In the genomic region with DNA sequence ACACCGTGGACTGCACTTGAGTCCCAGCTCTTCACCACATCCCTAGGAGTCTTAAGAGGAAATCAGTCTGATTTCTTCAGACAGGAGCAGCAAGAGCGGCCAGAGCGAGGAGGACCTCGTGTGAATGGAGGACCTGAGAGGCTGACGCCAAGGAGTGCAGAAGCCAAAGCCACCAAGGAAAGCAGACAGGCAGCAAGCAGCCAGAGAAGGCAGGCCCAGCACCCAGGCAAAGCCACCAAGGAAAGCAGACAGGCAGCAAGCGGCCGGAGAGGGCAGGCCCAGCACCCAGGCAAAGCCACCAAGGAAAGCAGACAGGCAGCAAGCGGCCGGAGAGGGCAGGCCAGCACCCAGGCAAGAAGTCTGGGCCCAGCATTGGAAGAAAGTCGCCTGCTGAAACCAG, we compare ENCODE assay signal across 22 cellular contexts. TPM values are rescaled to one million over a fixed set of nuclear protein-coding genes. Genes with fewer than 3 reads are reported as not detected.
DNase-seq lines count a peak whose midpoint lies in the region; ATAC-seq, FAIRE-seq and TF ChIP-seq lines count a peak whose summit lies in the region.
"Had no signal": no experiment of that assay in that cellular context is flagged by ENCODE, and none has a peak within 500 bp of the region (broad histone marks: within the 10 kb centered on the region; RNA-seq: fewer than 3 reads in every experiment).

No MANE protein-coding gene starts in this region.

- no peak for TF ChIP-seq RAD21 in HepG2 (CRISPR knock-in tag; IDR thresholded peaks at IDR 0.05)

- no peaks in the 10 kb centered on the region for H3K27me3 ChIP-seq in HepG2 (ENCODE audit: control insufficient read depth in 1 of 2, insufficient read depth in 2 of 2, low read length in 2 of 2)
- no peaks in the 10 kb centered on the region for H3K27me3 ChIP-seq in right lobe of liver
- H3K27me3 ChIP-seq in adrenal gland = no peaks in the 10 kb centered on the region
- no peaks in the 10 kb centered on the region for H3K27me3 ChIP-seq in colonic mucosa

- no peaks in the 10 kb centered on the region for H3K27me3 Mint-ChIP-seq in neural crest cell (ENCODE audit: low read depth)

- H3K9me3 ChIP-seq in HepG2 (ENCODE audit: low read length) (no peaks in the 10 kb centered on the region), right lobe of liver (no peaks in the 10 kb centered on the region), adrenal gland (replicated peaks in 1 of 3) (no peaks in the 10 kb centered on the region), colonic mucosa (no peaks in the 10 kb centered on the region)
- H3K9me3 ChIP-seq: HAP-1 had no signal

- H3K27ac ChIP-seq in HepG2 (ENCODE audit: extremely low read length, insufficient read depth, low read length) = no peak overlapping the region
- H3K27ac ChIP-seq in right lobe of liver = no peak overlapping the region
- peak overlapping the region in 4 of 5 donors; percentile 76 to 98 (median 86) for H3K27ac ChIP-seq in adrenal gland
- no peak overlapping the region for H3K27ac ChIP-seq in colonic mucosa
- H3K27ac ChIP-seq: HL-60 had no signal

- H3K4me3 Mint-ChIP-seq in neural crest cell = no peak overlapping the region
- H3K4me3 Mint-ChIP-seq: CD8-positive, alpha-beta T cell had no signal

- POLR2A ChIA-PET in HepG2 (lab: Yijun Ruan, JAX) = interaction anchor here (3.0 kb wide), 1 partner anchor 12 kb away, joined by 26 read pairs; a partner anchor contains a TSS

- H3K36me3 ChIP-seq in HepG2 (replicated peaks in 1 of 2; ENCODE audit: control insufficient read depth in 1 of 2, insufficient read depth in 2 of 2, low read length in 2 of 2) = peaks cover 21 to 26% of the 10 kb centered on the region in 2 experiments
- peaks cover 0 to 17% (median 2%) of the 10 kb centered on the region in 4 donors for H3K36me3 ChIP-seq in right lobe of liver
- H3K36me3 ChIP-seq in adrenal gland (replicated peaks in 1 of 2) = peaks cover 0 to 55% of the 10 kb centered on the region in 2 donors
- H3K36me3 ChIP-seq in colonic mucosa = peaks cover 14% of the 10 kb centered on the region

- TF ChIP-seq POLR2A in HepG2 (IDR thresholded peaks at IDR 0.05; ENCODE audit: insufficient read depth in 1 of 2, low read depth in 2 of 2, low read length in 2 of 2) (no peak; a peak in 1 of 4 replicates), right lobe of liver (IDR thresholded peaks at IDR 0.05) (no peak), adrenal gland (IDR thresholded peaks at IDR 0.05) (no peak)

- no peaks in the 10 kb centered on the region for H3K9me3 Mint-ChIP-seq in neural crest cell
- H3K9me3 Mint-ChIP-seq: CD8-positive, alpha-beta T cell had no signal

- H3K4me3 ChIP-seq in HepG2 (replicated peaks in 1 of 3; ENCODE audit: insufficient read depth in 1 of 3, low read depth in 2 of 3, low read length in 3 of 3) (no peak overlapping the region), right lobe of liver (no peak overlapping the region), adrenal gland (no peak overlapping the region), colonic mucosa (no peak overlapping the region)
- H3K4me3 ChIP-seq: HAP-1 had no signal

- H3K4me1 ChIP-seq in HepG2 (ENCODE audit: insufficient read depth, low read length) (no peaks in the 10 kb centered on the region), right lobe of liver (peaks cover 0 to 20% (median 0%) of the 10 kb centered on the region in 4 donors), adrenal gland (replicated peaks in 1 of 2) (peaks cover 47 to 80% of the 10 kb centered on the region in 2 donors), colonic mucosa (no peaks in the 10 kb centered on the region)
- H3K4me1 ChIP-seq: HAP-1 had no signal

- no peak overlapping the region for H3K9ac ChIP-seq in HepG2 (ENCODE audit: insufficient read depth, low read depth, low read length)
- no peak overlapping the region for H3K9ac ChIP-seq in colonic mucosa (ENCODE audit: low read depth in 2 of 2, low read length in 2 of 2)

- no peak overlapping the region for H2AFZ ChIP-seq in HepG2 (ENCODE audit: low read length)

- no peak overlapping the region for H3K4me2 ChIP-seq in HepG2 (ENCODE audit: low read depth, low read length)

- TF ChIP-seq EP300 in HepG2 (IDR thresholded peaks at IDR 0.05; ENCODE audit: low read depth in 2 of 2, low read length in 2 of 2) (no peak), HepG2 (CRISPR knock-in tag; IDR thresholded peaks at IDR 0.05; ENCODE audit: borderline replicate concordance) (no peak)

- no peaks in the 10 kb centered on the region for H3K4me1 Mint-ChIP-seq in neural crest cell

- no TSS peak for BruUV-seq in HepG2 (replicated peaks; lab: Mats Ljungman, UMichigan)

- peaks cover 3% of the 10 kb centered on the region for H3K36me3 Mint-ChIP-seq in neural crest cell (ENCODE audit: low read depth)

- intact Hi-C loops in HepG2 (cut with micrococcal nuclease; ENCODE audit: unreplicated experiment) = no loop called here
- intact Hi-C loops in right lobe of liver (cut with DNase I) = no loop called here
- intact Hi-C loops in adrenal gland (cut with DNase I) = no loop called here
- intact Hi-C loops in colonic mucosa (cut with DNase I) = no loop called here

- 94% methylated on average over 9 of the region's 10 CpGs for WGBS in HepG2 (ENCODE audit: low lambda C conversion rate)
- WGBS in right lobe of liver (ENCODE audit: insufficient coverage, low coverage, low lambda C conversion rate, missing lambda C conversion rate) = 94% methylated on average over 4 of the region's 10 CpGs
- WGBS in adrenal gland, 4 donors = 93 to 98% (median 96%) methylated on average over 8 to 10 of the region's 10 CpGs

- CTCF ChIA-PET in HepG2 (lab: Yijun Ruan, JAX; ENCODE audit: low intra/inter-chr PET ratio, low total read pairs) = no interaction called here

- no peak for TF ChIP-seq CTCF in HepG2 (CRISPR knock-in tag; IDR thresholded peaks at IDR 0.05)
- no peak for TF ChIP-seq CTCF in right lobe of liver (IDR thresholded peaks at IDR 0.05)
- TF ChIP-seq CTCF in adrenal gland (IDR thresholded peaks at IDR 0.05) = no peak
- no peak for TF ChIP-seq CTCF in neural crest cell (conservative IDR thresholded peaks at IDR 0.05)
- no peak for TF ChIP-seq CTCF in colonic mucosa (IDR thresholded peaks at IDR 0.05)

- no peaks in the 10 kb centered on the region for H3K79me2 ChIP-seq in HepG2 (ENCODE audit: insufficient read depth, low read length)

- H4K20me1 ChIP-seq in HepG2 (ENCODE audit: insufficient read depth, low read length) = peaks cover 3% of the 10 kb centered on the region; the same call in 1 of the 2 replicates

- FAIRE-seq in HepG2 (lab: Jason Lieb, UNC) = no peak
- FAIRE-seq: D721Med, HTR-8/SVneo, RCC 7860 had no signal

- peak; percentile 2; the same call in 2 of the 3 replicates for ATAC-seq in HepG2
- ATAC-seq in right lobe of liver = no peak
- ATAC-seq: CD8-positive, alpha-beta T cell had no signal

- peak overlapping the region; percentile 21 for H3K27ac Mint-ChIP-seq in neural crest cell (ENCODE audit: unreplicated experiment)
- H3K27ac Mint-ChIP-seq: CD8-positive, alpha-beta T cell had no signal

- DNase-seq in HepG2 (ENCODE audit: low spot score) (no peak), right lobe of liver (no peak), adrenal gland (no peak), neural crest cell (ENCODE audit: low read depth, low spot score) (no peak), colonic mucosa (no peak), HCEC 1CT (no peak), AML-193 (lab: John Stamatoyannopoulos, UW) (no peak)
- DNase-seq: ACHN; CD8-positive, alpha-beta T cell; DMS79 treated with DMSO at 0.1 percent for 48 hours; MV-4-11; NCI-H1417; NCI-H187 treated with DMSO at 0.1 percent for 48 hours; NCI-H345; NCI-H526 treated with DMSO at 0.1 percent for 48 hours; SHP77 treated with DMSO at 0.1 percent for 48 hours had no signal

- in situ Hi-C loops in HepG2 (cut with HindIII; ENCODE audit: extremely low pct_ligation_motif_present, low pct_unique_long_range_greater_than_20kb) = no loop called here

RNA-seq across cellular contexts. Expression of a gene that starts 11.8 kb away (rescaled TPM):
- total RNA-seq in HepG2 (2016; rRNA removed; fragmentation: Illumina TruSeq; extraction: Trizol) = 11.5 and 14.9 TPM in 2 replicates
- 5.6 and 5.9 TPM in 2 replicates for total RNA-seq in HepG2 (2016; cell fraction: cytosol; rRNA removed; fragmentation: Illumina TruSeq; extraction: Trizol; ENCODE audit: low read depth)
- total RNA-seq in HepG2 (2016; cell fraction: insoluble cytoplasmic fraction; rRNA removed; fragmentation: Illumina TruSeq; extraction: Trizol) = 11.8 and 15.0 TPM in 2 replicates
- total RNA-seq in HepG2 (2016; cell fraction: membrane; rRNA removed; fragmentation: Illumina TruSeq; extraction: Trizol) = 15.7 and 17.1 TPM in 2 replicates
- total RNA-seq in HepG2 (2016; cell fraction: nucleus; rRNA removed; fragmentation: Illumina TruSeq; extraction: Trizol) = 11.9 and 12.4 TPM in 2 replicates
- polyA plus RNA-seq in HepG2 (2011; rRNA removed) = 11.4 and 14.7 TPM in 2 replicates
- polyA plus RNA-seq in HepG2 (2011; cell fraction: cytosol; rRNA removed) = 19.7 and 21.5 TPM in 2 replicates
- polyA plus RNA-seq in HepG2 (2011; cell fraction: nucleus; rRNA removed) = 30.1 and 37.5 TPM in 2 replicates
- polyA plus RNA-seq in HepG2 (2012) = 10.9 and 13.2 TPM in 2 replicates
- 4.6 and 6.4 TPM in 2 replicates for polyA plus RNA-seq in HepG2 (2016; cell fraction: cytosol; fragmentation: Illumina TruSeq; extraction: Trizol; ENCODE audit: low read depth)
- 8.9 and 11.0 TPM in 2 replicates for polyA plus RNA-seq in HepG2 (2016; cell fraction: insoluble cytoplasmic fraction; fragmentation: Illumina TruSeq; extraction: Trizol; ENCODE audit: low read depth)
- 11.1 and 11.3 TPM in 2 replicates for polyA plus RNA-seq in HepG2 (2016; cell fraction: membrane; fragmentation: Illumina TruSeq; extraction: Trizol; ENCODE audit: low read depth)
- 20.3 and 20.7 TPM in 2 replicates for polyA plus RNA-seq in HepG2 (2016; cell fraction: nucleus; fragmentation: Illumina TruSeq; extraction: Trizol; ENCODE audit: insufficient read depth, low read depth)
- 41.4 and 173 TPM in 2 replicates for polyA minus RNA-seq in HepG2 (2011; rRNA and poly(A)+ RNA removed; ENCODE audit: low replicate concordance)
- 4.7 and 8.0 TPM in 2 replicates for polyA minus RNA-seq in HepG2 (2011; cell fraction: cytosol; rRNA and poly(A)+ RNA removed)
- 9.4 and 9.7 TPM in 2 replicates for polyA minus RNA-seq in HepG2 (2011; cell fraction: nucleus; rRNA and poly(A)+ RNA removed)
- 10 to 100 TPM; 25.6 to 41.8 (median 35.2) TPM for total RNA-seq in right lobe of liver
- total RNA-seq in adrenal gland = 1,000 to 10,000 TPM in 3 of 8 donors, 100 to 1,000 TPM in 5; 137 to 1,306 (median 828) TPM
- 100 to 1,000 TPM; 108 to 299 (median 284) TPM for polyA plus RNA-seq in adrenal gland
- 28.1 and 28.9 TPM in 2 replicates for total RNA-seq in neural crest cell
- total RNA-seq in colonic mucosa = 10 to 100 TPM; 64.2 to 88.5 TPM

RNA-seq across cellular contexts. Expression of a gene that starts 12.3 kb away (rescaled TPM):
- 29.7 and 43.5 TPM in 2 replicates for total RNA-seq in HepG2 (2016; rRNA removed; fragmentation: Illumina TruSeq; extraction: Trizol)
- 51.3 and 54.5 TPM in 2 replicates for total RNA-seq in HepG2 (2016; cell fraction: cytosol; rRNA removed; fragmentation: Illumina TruSeq; extraction: Trizol; ENCODE audit: low read depth)
- total RNA-seq in HepG2 (2016; cell fraction: insoluble cytoplasmic fraction; rRNA removed; fragmentation: Illumina TruSeq; extraction: Trizol) = 30.1 and 40.0 TPM in 2 replicates
- 36.1 and 36.5 TPM in 2 replicates for total RNA-seq in HepG2 (2016; cell fraction: membrane; rRNA removed; fragmentation: Illumina TruSeq; extraction: Trizol)
- total RNA-seq in HepG2 (2016; cell fraction: nucleus; rRNA removed; fragmentation: Illumina TruSeq; extraction: Trizol) = 41.2 and 47.0 TPM in 2 replicates
- polyA plus RNA-seq in HepG2 (2011; rRNA removed) = 51.0 and 61.0 TPM in 2 replicates
- 21.8 and 35.0 TPM in 2 replicates for polyA plus RNA-seq in HepG2 (2011; cell fraction: cytosol; rRNA removed)
- polyA plus RNA-seq in HepG2 (2011; cell fraction: nucleus; rRNA removed) = 63.4 and 76.1 TPM in 2 replicates
- 17.6 and 19.2 TPM in 2 replicates for polyA plus RNA-seq in HepG2 (2012)
- polyA plus RNA-seq in HepG2 (2016; cell fraction: cytosol; fragmentation: Illumina TruSeq; extraction: Trizol; ENCODE audit: low read depth) = 15.5 and 18.0 TPM in 2 replicates
- 42.8 and 45.1 TPM in 2 replicates for polyA plus RNA-seq in HepG2 (2016; cell fraction: insoluble cytoplasmic fraction; fragmentation: Illumina TruSeq; extraction: Trizol; ENCODE audit: low read depth)
- 24.2 and 30.4 TPM in 2 replicates for polyA plus RNA-seq in HepG2 (2016; cell fraction: membrane; fragmentation: Illumina TruSeq; extraction: Trizol; ENCODE audit: low read depth)
- polyA plus RNA-seq in HepG2 (2016; cell fraction: nucleus; fragmentation: Illumina TruSeq; extraction: Trizol; ENCODE audit: insufficient read depth, low read depth) = 85.3 and 100 TPM in 2 replicates
- polyA minus RNA-seq in HepG2 (2011; rRNA and poly(A)+ RNA removed; ENCODE audit: low replicate concordance) = 50.4 and 173 TPM in 2 replicates
- 9.5 and 9.6 TPM in 2 replicates for polyA minus RNA-seq in HepG2 (2011; cell fraction: cytosol; rRNA and poly(A)+ RNA removed)
- 41.6 and 57.1 TPM in 2 replicates for polyA minus RNA-seq in HepG2 (2011; cell fraction: nucleus; rRNA and poly(A)+ RNA removed)
- total RNA-seq in right lobe of liver = 10 to 100 TPM; 18.2 to 41.0 (median 26.4) TPM
- total RNA-seq in adrenal gland = 100 to 1,000 TPM in 5 of 8 donors, 10 to 100 TPM in 3; 79.4 to 183 (median 134) TPM
- 100 to 1,000 TPM; 244 to 276 (median 259) TPM for polyA plus RNA-seq in adrenal gland
- total RNA-seq in neural crest cell = 47.8 and 52.6 TPM in 2 replicates
- total RNA-seq in colonic mucosa = 10 to 100 TPM; 27.4 to 37.7 TPM

RNA-seq across cellular contexts. Expression of a gene that starts 16.9 kb away (rescaled TPM):
- total RNA-seq in HepG2 (2016; rRNA removed; fragmentation: Illumina TruSeq; extraction: Trizol) (173 and 197 TPM in 2 replicates), right lobe of liver (100 to 1,000 TPM in 4 of 6 experiments, 10 to 100 TPM in 2; 36.6 to 216 (median 124) TPM), adrenal gland (100 to 1,000 TPM; 144 to 603 (median 273) TPM), neural crest cell (46.9 and 53.9 TPM in 2 replicates), colonic mucosa (10 to 100 TPM; 50.0 to 81.3 TPM)
- 25.7 and 34.7 TPM in 2 replicates for total RNA-seq in HepG2 (2016; cell fraction: cytosol; rRNA removed; fragmentation: Illumina TruSeq; extraction: Trizol; ENCODE audit: low read depth)
- total RNA-seq in HepG2 (2016; cell fraction: insoluble cytoplasmic fraction; rRNA removed; fragmentation: Illumina TruSeq; extraction: Trizol) = 152 and 194 TPM in 2 replicates
- 38.7 and 39.8 TPM in 2 replicates for total RNA-seq in HepG2 (2016; cell fraction: membrane; rRNA removed; fragmentation: Illumina TruSeq; extraction: Trizol)
- total RNA-seq in HepG2 (2016; cell fraction: nucleus; rRNA removed; fragmentation: Illumina TruSeq; extraction: Trizol) = 130 and 153 TPM in 2 replicates
- polyA plus RNA-seq in HepG2 (2011; rRNA removed) (147 and 237 TPM in 2 replicates), adrenal gland (100 to 1,000 TPM; 135 to 294 (median 198) TPM)
- polyA plus RNA-seq in HepG2 (2011; cell fraction: cytosol; rRNA removed) = 67.4 and 90.7 TPM in 2 replicates
- 653 and 783 TPM in 2 replicates for polyA plus RNA-seq in HepG2 (2011; cell fraction: nucleus; rRNA removed)
- polyA plus RNA-seq in HepG2 (2012) = 226 and 325 TPM in 2 replicates
- 15.1 and 18.3 TPM in 2 replicates for polyA plus RNA-seq in HepG2 (2016; cell fraction: cytosol; fragmentation: Illumina TruSeq; extraction: Trizol; ENCODE audit: low read depth)
- polyA plus RNA-seq in HepG2 (2016; cell fraction: insoluble cytoplasmic fraction; fragmentation: Illumina TruSeq; extraction: Trizol; ENCODE audit: low read depth) = 134 and 173 TPM in 2 replicates
- polyA plus RNA-seq in HepG2 (2016; cell fraction: membrane; fragmentation: Illumina TruSeq; extraction: Trizol; ENCODE audit: low read depth) = 31.3 and 33.9 TPM in 2 replicates
- polyA plus RNA-seq in HepG2 (2016; cell fraction: nucleus; fragmentation: Illumina TruSeq; extraction: Trizol; ENCODE audit: insufficient read depth, low read depth) = 236 and 246 TPM in 2 replicates
- polyA minus RNA-seq in HepG2 (2011; rRNA and poly(A)+ RNA removed; ENCODE audit: low replicate concordance) = 121 and 450 TPM in 2 replicates
- 129 and 149 TPM in 2 replicates for polyA minus RNA-seq in HepG2 (2011; cell fraction: cytosol; rRNA and poly(A)+ RNA removed)
- 181 and 214 TPM in 2 replicates for polyA minus RNA-seq in HepG2 (2011; cell fraction: nucleus; rRNA and poly(A)+ RNA removed)

RNA-seq across cellular contexts. Expression of a gene that starts 17.0 kb away (rescaled TPM):
- total RNA-seq in HepG2 (2016; rRNA removed; fragmentation: Illumina TruSeq; extraction: Trizol) = 266 and 292 TPM in 2 replicates
- total RNA-seq in HepG2 (2016; cell fraction: cytosol; rRNA removed; fragmentation: Illumina TruSeq; extraction: Trizol; ENCODE audit: low read depth) = 44.8 and 45.1 TPM in 2 replicates
- 272 and 286 TPM in 2 replicates for total RNA-seq in HepG2 (2016; cell fraction: insoluble cytoplasmic fraction; rRNA removed; fragmentation: Illumina TruSeq; extraction: Trizol)
- total RNA-seq in HepG2 (2016; cell fraction: membrane; rRNA removed; fragmentation: Illumina TruSeq; extraction: Trizol) = 67.0 and 70.3 TPM in 2 replicates
- 147 and 162 TPM in 2 replicates for total RNA-seq in HepG2 (2016; cell fraction: nucleus; rRNA removed; fragmentation: Illumina TruSeq; extraction: Trizol)
- polyA plus RNA-seq in HepG2 (2011; rRNA removed) = 175 and 217 TPM in 2 replicates
- 205 and 216 TPM in 2 replicates for polyA plus RNA-seq in HepG2 (2011; cell fraction: cytosol; rRNA removed)
- polyA plus RNA-seq in HepG2 (2011; cell fraction: nucleus; rRNA removed) = 144 and 152 TPM in 2 replicates
- 123 and 153 TPM in 2 replicates for polyA plus RNA-seq in HepG2 (2012)
- polyA plus RNA-seq in HepG2 (2016; cell fraction: cytosol; fragmentation: Illumina TruSeq; extraction: Trizol; ENCODE audit: low read depth) = 13.5 and 15.8 TPM in 2 replicates
- 239 and 252 TPM in 2 replicates for polyA plus RNA-seq in HepG2 (2016; cell fraction: insoluble cytoplasmic fraction; fragmentation: Illumina TruSeq; extraction: Trizol; ENCODE audit: low read depth)
- polyA plus RNA-seq in HepG2 (2016; cell fraction: membrane; fragmentation: Illumina TruSeq; extraction: Trizol; ENCODE audit: low read depth) = 34.0 and 38.3 TPM in 2 replicates
- 168 and 174 TPM in 2 replicates for polyA plus RNA-seq in HepG2 (2016; cell fraction: nucleus; fragmentation: Illumina TruSeq; extraction: Trizol; ENCODE audit: insufficient read depth, low read depth)
- 584 and 611 TPM in 2 replicates for polyA minus RNA-seq in HepG2 (2011; rRNA and poly(A)+ RNA removed; ENCODE audit: low replicate concordance)
- polyA minus RNA-seq in HepG2 (2011; cell fraction: cytosol; rRNA and poly(A)+ RNA removed) = 276 and 305 TPM in 2 replicates
- 187 and 203 TPM in 2 replicates for polyA minus RNA-seq in HepG2 (2011; cell fraction: nucleus; rRNA and poly(A)+ RNA removed)
- total RNA-seq in right lobe of liver = 10 to 100 TPM; 70.9 to 94.5 (median 83.9) TPM
- 100 to 1,000 TPM; 405 to 885 (median 674) TPM for total RNA-seq in adrenal gland
- 100 to 1,000 TPM; 165 to 374 (median 308) TPM for polyA plus RNA-seq in adrenal gland
- total RNA-seq in neural crest cell = 315 and 329 TPM in 2 replicates
- total RNA-seq in colonic mucosa = 100 to 1,000 TPM; 154 to 189 TPM

RNA-seq across cellular contexts. Expression of a gene that starts 42.5 kb away (rescaled TPM):
- total RNA-seq in HepG2 (2016; rRNA removed; fragmentation: Illumina TruSeq; extraction: Trizol) = 25.2 and 25.4 TPM in 2 replicates
- 33.0 and 38.9 TPM in 2 replicates for total RNA-seq in HepG2 (2016; cell fraction: cytosol; rRNA removed; fragmentation: Illumina TruSeq; extraction: Trizol; ENCODE audit: low read depth)
- 23.9 and 27.8 TPM in 2 replicates for total RNA-seq in HepG2 (2016; cell fraction: insoluble cytoplasmic fraction; rRNA removed; fragmentation: Illumina TruSeq; extraction: Trizol)
- 43.9 and 52.8 TPM in 2 replicates for total RNA-seq in HepG2 (2016; cell fraction: membrane; rRNA removed; fragmentation: Illumina TruSeq; extraction: Trizol)
- total RNA-seq in HepG2 (2016; cell fraction: nucleus; rRNA removed; fragmentation: Illumina TruSeq; extraction: Trizol) = 15.8 and 17.5 TPM in 2 replicates
- 53.7 and 60.1 TPM in 2 replicates for polyA plus RNA-seq in HepG2 (2011; rRNA removed)
- polyA plus RNA-seq in HepG2 (2011; cell fraction: cytosol; rRNA removed) = 44.7 and 56.5 TPM in 2 replicates
- 20.0 and 25.6 TPM in 2 replicates for polyA plus RNA-seq in HepG2 (2011; cell fraction: nucleus; rRNA removed)
- polyA plus RNA-seq in HepG2 (2012) = 17.5 and 21.3 TPM in 2 replicates
- 45.4 and 52.3 TPM in 2 replicates for polyA plus RNA-seq in HepG2 (2016; cell fraction: cytosol; fragmentation: Illumina TruSeq; extraction: Trizol; ENCODE audit: low read depth)
- 31.2 and 31.8 TPM in 2 replicates for polyA plus RNA-seq in HepG2 (2016; cell fraction: insoluble cytoplasmic fraction; fragmentation: Illumina TruSeq; extraction: Trizol; ENCODE audit: low read depth)
- polyA plus RNA-seq in HepG2 (2016; cell fraction: membrane; fragmentation: Illumina TruSeq; extraction: Trizol; ENCODE audit: low read depth) = 53.1 and 57.7 TPM in 2 replicates
- polyA plus RNA-seq in HepG2 (2016; cell fraction: nucleus; fragmentation: Illumina TruSeq; extraction: Trizol; ENCODE audit: insufficient read depth, low read depth) = 33.0 and 35.6 TPM in 2 replicates
- 13.9 and 44.9 TPM in 2 replicates for polyA minus RNA-seq in HepG2 (2011; rRNA and poly(A)+ RNA removed; ENCODE audit: low replicate concordance)
- 11.1 and 12.6 TPM in 2 replicates for polyA minus RNA-seq in HepG2 (2011; cell fraction: cytosol; rRNA and poly(A)+ RNA removed)
- polyA minus RNA-seq in HepG2 (2011; cell fraction: nucleus; rRNA and poly(A)+ RNA removed) = 11.3 and 19.4 TPM in 2 replicates
- 1 to 10 TPM; 1.7 to 3.9 (median 2.0) TPM for total RNA-seq in right lobe of liver
- total RNA-seq in adrenal gland = 10 to 100 TPM in 7 of 8 donors, 1 to 10 TPM in 1; 7.1 to 28.8 (median 13.4) TPM
- 10 to 100 TPM; 16.2 to 23.8 (median 21.3) TPM for polyA plus RNA-seq in adrenal gland
- 23.5 and 23.9 TPM in 2 replicates for total RNA-seq in neural crest cell
- total RNA-seq in colonic mucosa = 10 to 100 TPM in 1 of 2 donors, 1 to 10 TPM in 1; 9.0 to 10.3 TPM
- total RNA-seq: G401 had no signal

Comparison
In these comparisons a context has a peak if more than half of its experiments do, and no peak if none do; other contexts are left out.
1. H3K27ac ChIP-seq: peak in adrenal gland (4 of 5); none in HepG2 (single experiment), right lobe of liver (0 of 3) and colonic mucosa (single experiment).